In genomic region chr5:67106626-67107342, GRCh38 we compare ENCODE assay signal across 26 cellular contexts.
"Had no signal": no experiment of that assay in that cellular context is flagged by ENCODE, and none has a peak within 500 bp of the region (broad histone marks: within the 10 kb centered on the region; RNA-seq: fewer than 3 reads in every experiment).

No MANE protein-coding gene starts in this region.

- H3K4me3 ChIP-seq: coronary artery, gastroesophageal sphincter, hepatocyte, smooth muscle cell, vagina had no signal

- H3K27ac ChIP-seq: gastroesophageal sphincter, hepatocyte, neutrophil, vagina had no signal

- H3K27me3 ChIP-seq: gastroesophageal sphincter, hepatocyte, neutrophil, vagina had no signal

- H2AFZ ChIP-seq: hepatocyte had no signal

- H3K79me2 ChIP-seq: hepatocyte had no signal

- H3K36me3 ChIP-seq: neutrophil had no signal

- DNase-seq: activated B cell treated with CpG ODN at 0.5 μM for 24 hours; activated CD4-positive, alpha-beta T cell treated with anti-CD3 and anti-CD28 coated beads, Interleukin-2, amount 50 U/mL, for 4 hours; activated CD8-positive, alpha-beta memory T cell treated with anti-CD3 and anti-CD28 coated beads for 24 hours; activated gamma-delta T cell; activated naive CD4-positive, alpha-beta T cell treated with anti-CD3 and anti-CD28 coated beads, Interleukin-2, amount 10 ng/mL, durations not matched to agents 7 days and 5 days; amygdala; cerebellar nuclear complex; effector memory CD8-positive, alpha-beta T cell; islet precursor cell; left cardiac atrium; mammary epithelial cell; naive B cell; nephron progenitor cell; stimulated activated CD4-positive, alpha-beta T cell treated with anti-CD3 and anti-CD28 coated beads, Interleukin-1b, Interleukin-23, amount 100 ng/mL, for 48 hours; stimulated activated CD4-positive, alpha-beta T cell treated with anti-CD3 and anti-CD28 coated beads, Interleukin-4, amount 100 ng/mL, for 4 hours; stimulated activated CD8-positive, alpha-beta memory T cell treated with anti-CD3 and anti-CD28 coated beads, Interleukin-4, amount 100 ng/mL, for 48 hours; stimulated activated naive CD8-positive, alpha-beta T cell treated with anti-CD3 and anti-CD28 coated beads, Interleukin-15, amount 100 ng/mL, for 72 hours; substantia nigra; T-helper 2 cell had no signal

- H3K9me3 ChIP-seq: gastroesophageal sphincter, neutrophil, vagina had no signal

- H3K4me1 ChIP-seq: vagina had no signal

- ATAC-seq: effector memory CD8-positive, alpha-beta T cell; gastroesophageal sphincter; left cardiac atrium; stimulated activated memory B cell treated with anti-CD40 and anti-IgM and Interleukin-4, amounts not matched to agents 10 μg/mL and 1 μg/mL and 100 μg/mL, for 72 hours; stimulated activated naive CD8-positive, alpha-beta T cell treated with anti-CD3 and anti-CD28 coated beads, Interleukin-15, amount 100 ng/mL, for 72 hours had no signal

- H3K4me2 ChIP-seq: hepatocyte, smooth muscle cell had no signal
